Comparison of ENCODE assay signal across 14 cellular contexts in the genomic region with DNA sequence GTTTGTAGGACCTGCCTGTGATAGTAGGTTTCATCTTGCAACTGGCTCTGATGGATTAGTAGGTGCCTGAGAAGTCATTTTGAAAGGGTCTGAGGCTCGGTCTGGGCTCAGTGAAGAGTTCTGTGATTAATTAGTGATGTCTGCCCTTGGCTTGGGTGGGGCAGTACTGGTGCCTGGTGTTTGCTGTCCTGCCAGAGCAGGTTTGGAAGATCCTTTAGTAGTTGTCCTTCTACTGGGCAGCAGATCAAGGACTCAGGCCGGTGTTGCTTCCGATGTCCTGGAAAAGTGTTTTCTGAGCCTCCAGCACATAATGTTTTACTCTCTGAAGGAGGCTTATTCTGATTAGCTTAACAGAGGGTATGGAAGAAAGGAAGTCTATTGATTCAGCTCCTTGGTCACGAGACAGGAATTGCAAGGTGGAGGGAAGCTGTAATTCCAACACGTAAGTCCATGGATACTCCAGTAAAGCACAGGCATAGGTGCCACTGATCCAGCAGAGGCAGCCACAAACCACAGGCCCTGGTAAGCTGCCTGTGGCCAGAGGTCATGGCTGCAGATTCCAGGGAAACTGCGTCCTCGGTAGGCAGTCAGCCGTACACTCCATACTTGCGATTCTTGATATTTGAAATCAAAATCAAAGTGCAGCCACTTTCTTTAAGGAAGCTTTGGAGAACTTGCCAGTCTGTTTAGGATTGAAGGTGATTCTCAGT. TPM values are rescaled to one million over a fixed set of nuclear protein-coding genes. Genes with fewer than 3 reads are reported as not detected.
DNase-seq lines count a peak whose midpoint lies in the region; ATAC-seq and TF ChIP-seq lines count a peak whose summit lies in the region.
"Had no signal": no experiment of that assay in that cellular context is flagged by ENCODE, and none has a peak within 500 bp of the region (broad histone marks: within the 10 kb centered on the region; RNA-seq: fewer than 3 reads in every experiment).

No MANE protein-coding gene starts in this region.

- DNase-seq in body of pancreas = no peak
- DNase-seq in kidney tubule cell (ENCODE audit: low spot score) = peak; percentile 95
- DNase-seq in spleen = no peak
- no peak for DNase-seq in activated CD8-positive, alpha-beta memory T cell treated with anti-CD3 and anti-CD28 coated beads, Interleukin-2, amount 50 U/mL, for 4 hours
- no peak for DNase-seq in endothelial cell (ENCODE audit: low spot score)
- no peak for DNase-seq in A673 (ENCODE audit: low spot score)
- DNase-seq in colonic mucosa = no peak
- DNase-seq: activated naive CD8-positive, alpha-beta T cell treated with anti-CD3 and anti-CD28 coated beads, Interleukin-2, amount 10 ng/mL, durations not matched to agents 7 days and 5 days; MV-4-11; NCI-H748 treated with DMSO at 0.1 percent for 48 hours; RPMI8226 had no signal

- no peaks in the 10 kb centered on the region for H3K9me3 Mint-ChIP-seq in endothelial cell (ENCODE audit: unreplicated experiment)
- H3K9me3 Mint-ChIP-seq: activated naive CD8-positive, alpha-beta T cell treated with anti-CD3 and anti-CD28 coated beads, Interleukin-2, amount 10 ng/mL, durations not matched to agents 7 days and 5 days; mesothelial cell of epicardium had no signal

- H3K36me3 Mint-ChIP-seq in endothelial cell (ENCODE audit: low read depth, unreplicated experiment) = no peaks in the 10 kb centered on the region
- H3K36me3 Mint-ChIP-seq: activated naive CD8-positive, alpha-beta T cell treated with anti-CD3 and anti-CD28 coated beads, Interleukin-2, amount 10 ng/mL, durations not matched to agents 7 days and 5 days; mesothelial cell of epicardium had no signal

- H3K9ac ChIP-seq in colonic mucosa (ENCODE audit: low read depth in 2 of 2, low read length in 2 of 2) = no peak overlapping the region

- TF ChIP-seq POLR2A in body of pancreas (IDR thresholded peaks at IDR 0.05) (no peak), spleen (IDR thresholded peaks at IDR 0.05) (no peak)

- H3K27ac ChIP-seq in C4-2B = peak overlapping the region; percentile 5; the same call in 1 of the 2 replicates
- H3K27ac ChIP-seq in body of pancreas = peak overlapping the region in 3 of 4 donors; percentile 50 to 72 (median 51)
- H3K27ac ChIP-seq in spleen = peak overlapping the region; percentile 53 to 89 (median 74)
- no peak overlapping the region for H3K27ac ChIP-seq in A673 (ENCODE audit: low read depth, low read length, poor library complexity, severe bottlenecking)
- no peak overlapping the region for H3K27ac ChIP-seq in colonic mucosa

- ATAC-seq in body of pancreas = no peak

- peaks cover 6% of the 10 kb centered on the region for H3K27me3 Mint-ChIP-seq in endothelial cell (ENCODE audit: unreplicated experiment)

- intact Hi-C loops in body of pancreas (cut with DNase I) = no loop called here
- intact Hi-C loops in spleen (cut with DNase I; ENCODE audit: low total_unique reads) = no loop called here
- intact Hi-C loops in A673 (cut with micrococcal nuclease; ENCODE audit: unreplicated experiment) = no loop called here
- intact Hi-C loops in colonic mucosa (cut with DNase I) = loop anchor here (5.0 kb wide), 1 partner anchor 46 kb away; no protein-coding TSS in a partner anchor

- peaks cover 52% of the 10 kb centered on the region for H3K4me1 ChIP-seq in body of pancreas
- H3K4me1 ChIP-seq in spleen = peaks cover 0 to 38% (median 13%) of the 10 kb centered on the region in 6 donors
- no peaks in the 10 kb centered on the region for H3K4me1 ChIP-seq in A673 (ENCODE audit: insufficient read depth, low read length, poor library complexity, severe bottlenecking)
- H3K4me1 ChIP-seq in colonic mucosa = no peaks in the 10 kb centered on the region

- CTCF ChIA-PET in A673 (lab: Charles Lee) = no interaction called here

- H3K9me3 ChIP-seq in body of pancreas = no peaks in the 10 kb centered on the region
- H3K9me3 ChIP-seq in spleen = no peaks in the 10 kb centered on the region
- H3K9me3 ChIP-seq in A673 (ENCODE audit: low read depth, low read length, poor library complexity, severe bottlenecking) = no peaks in the 10 kb centered on the region
- no peaks in the 10 kb centered on the region for H3K9me3 ChIP-seq in colonic mucosa

- H3K36me3 ChIP-seq in body of pancreas (replicated peaks in 1 of 2; ENCODE audit: insufficient read depth in 1 of 2, low read depth in 2 of 2) (no peaks in the 10 kb centered on the region), spleen (no peaks in the 10 kb centered on the region), A673 (ENCODE audit: insufficient read depth, low read length, poor library complexity, severe bottlenecking) (no peaks in the 10 kb centered on the region), colonic mucosa (no peaks in the 10 kb centered on the region)

- H3K4me1 Mint-ChIP-seq in endothelial cell (ENCODE audit: unreplicated experiment) = peaks cover 8% of the 10 kb centered on the region

- TF ChIP-seq CTCF in C4-2B (conservative IDR thresholded peaks at IDR 0.05) (no peak), body of pancreas (IDR thresholded peaks at IDR 0.05) (no peak), spleen (IDR thresholded peaks at IDR 0.05 in 8 of 11, conservative IDR thresholded peaks at IDR 0.05 in 3 of 11) (no peak), endothelial cell (IDR thresholded peaks at IDR 0.05; ENCODE audit: unreplicated experiment) (no peak), A673 (conservative IDR thresholded peaks at IDR 0.05; ENCODE audit: low read depth, low read length) (no peak), colonic mucosa (IDR thresholded peaks at IDR 0.05) (no peak)

- 77 to 79% methylated on average over 9 of the region's 9 CpGs for WGBS in body of pancreas, 2 donors
- WGBS in spleen, 5 donors = 69 to 83% (median 77%) methylated on average over 8 to 9 of the region's 9 CpGs

- H3K4me3 ChIP-seq in body of pancreas (no peak overlapping the region), spleen (peak overlapping the region in 2 of 8 donors; percentile 5 to 28), A673 (ENCODE audit: low read depth, low read length, poor library complexity, severe bottlenecking) (no peak overlapping the region), colonic mucosa (no peak overlapping the region)

- no peak overlapping the region for H3K27ac Mint-ChIP-seq in endothelial cell (ENCODE audit: unreplicated experiment)
- H3K27ac Mint-ChIP-seq: mesothelial cell of epicardium; T-helper 1 cell treated with Interleukin-12 subunit alpha and Interleukin-12 subunit beta and Interleukin-4 antibody, amounts not matched to agents 30 μg/mL and 1 μg/mL, for 36 hours had no signal

- no peak overlapping the region for H3K4me3 Mint-ChIP-seq in endothelial cell (ENCODE audit: unreplicated experiment)
- H3K4me3 Mint-ChIP-seq: activated naive CD8-positive, alpha-beta T cell treated with anti-CD3 and anti-CD28 coated beads, Interleukin-2, amount 10 ng/mL, durations not matched to agents 7 days and 5 days; mesothelial cell of epicardium; T-helper 1 cell treated with Interleukin-12 subunit alpha and Interleukin-12 subunit beta and Interleukin-4 antibody, amounts not matched to agents 30 μg/mL and 1 μg/mL, for 36 hours had no signal

- H3K27me3 ChIP-seq in body of pancreas = no peaks in the 10 kb centered on the region
- no peaks in the 10 kb centered on the region for H3K27me3 ChIP-seq in spleen (replicated peaks in 1 of 7)
- no peaks in the 10 kb centered on the region for H3K27me3 ChIP-seq in A673 (replicated peaks; ENCODE audit: insufficient read depth, low read depth, low read length, poor library complexity)
- H3K27me3 ChIP-seq in colonic mucosa = no peaks in the 10 kb centered on the region

- BruUV-seq in A673 (replicated peaks; lab: Mats Ljungman, UMichigan) = no TSS peak

- POLR2A ChIA-PET in A673 (lab: Charles Lee; ENCODE audit: low non-redundant PET) = no interaction called here

RNA-seq across cellular contexts. Expression of gene HLF, which starts 18.7 kb away (rescaled TPM):
- 1 to 10 TPM; 4.2 to 4.9 TPM for total RNA-seq in body of pancreas
- 10 to 100 TPM in 5 of 7 donors, 1 to 10 TPM in 2; 6.8 to 37.9 (median 18.7) TPM for total RNA-seq in spleen
- polyA plus RNA-seq in spleen = 1 to 10 TPM; 1.6 to 8.5 (median 2.4) TPM
- not detected for total RNA-seq in endothelial cell (ENCODE audit: unreplicated experiment)
- 3.2 and 5.1 TPM in 2 replicates for total RNA-seq in A673 (2021)
- 1 to 10 TPM in 1 of 2 donors, under 1 TPM in 1; 0.69 to 3.0 TPM for total RNA-seq in colonic mucosa

Comparison
In these comparisons a context has a peak if more than half of its experiments do, and no peak if none do; other contexts are left out.
1. H3K27ac ChIP-seq: peak in C4-2B (single experiment), body of pancreas (3 of 4) and spleen (8 of 8); none in A673 (single experiment) and colonic mucosa (single experiment).